ENCODE assay signal across 32 cellular contexts in the genomic region with DNA sequence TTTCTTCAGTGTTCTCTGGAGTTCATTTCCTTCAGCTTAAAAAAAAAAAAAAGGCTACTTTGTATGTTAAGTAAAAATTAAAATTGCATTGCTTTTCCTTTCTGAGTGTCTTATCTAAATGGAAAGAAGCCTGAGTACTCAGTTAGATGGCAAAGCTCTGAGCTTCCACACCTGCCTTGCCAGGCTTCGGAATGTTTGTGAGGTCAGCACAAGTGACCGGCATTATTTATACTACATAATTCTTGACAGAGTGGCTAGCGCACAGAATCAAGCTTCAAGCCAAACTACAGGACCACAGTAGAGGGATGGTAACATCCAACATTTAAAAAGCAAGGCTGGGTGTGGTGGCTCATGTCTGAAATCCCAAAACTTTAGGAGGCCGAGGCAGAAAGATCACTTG. TPM values are rescaled to one million over a fixed set of nuclear protein-coding genes. Genes with fewer than 3 reads are reported as not detected.
DNase-seq lines count a peak whose midpoint lies in the region; ATAC-seq, FAIRE-seq and TF ChIP-seq lines count a peak whose summit lies in the region.
"Had no signal": no experiment of that assay in that cellular context is flagged by ENCODE, and none has a peak within 500 bp of the region (broad histone marks: within the 10 kb centered on the region; RNA-seq: fewer than 3 reads in every experiment).

No MANE protein-coding gene starts in this region.

- no peak for DNase-seq in activated T-cell treated with anti-CD3 and anti-CD28 coated beads, Interleukin-2, amount 50 U/mL, for 72 hours
- DNase-seq in activated T-cell treated with anti-CD3 and anti-CD28 coated beads, Interleukin-2, amount 50 U/mL, for 48 hours, result no peak
- DNase-seq in GM12892 (ENCODE audit: insufficient read length), result no peak
- DNase-seq in central memory CD8-positive, alpha-beta T cell (ENCODE audit: low spot score in 2 of 2), result no peak
- DNase-seq in natural killer cell treated with Interleukin-12 subunit alpha and Interleukin-12 subunit beta and Interleukin-15 and Interleukin-18, amount 100 ng/mL, for 72 hours (ENCODE audit: low spot score), result no peak
- DNase-seq in MV-4-11 (lab: John Stamatoyannopoulos, UW), result no peak
- no peak for DNase-seq in globus pallidus (ENCODE audit: low spot score)
- DNase-seq in NCI-H345 (lab: John Stamatoyannopoulos, UW), result no peak
- DNase-seq: ACHN; activated naive CD4-positive, alpha-beta T cell treated with anti-CD3 and anti-CD28 coated beads for 36 hours; anterior cingulate cortex; BE2C; Caco-2; DMS79 treated with DMSO at 0.1 percent for 48 hours; effector memory CD8-positive, alpha-beta T cell; foreskin fibroblast; GF-D8; heart right ventricle; kidney glomerular epithelial cell; mammary epithelial cell; NCI-H1092 treated with DMSO at 0.1 percent for 48 hours; NCI-H187 treated with DMSO at 0.1 percent for 48 hours; NCI-H2171 treated with DMSO at 0.1 percent for 48 hours; NCI-H526; occipital lobe; SIG-M5; T-helper 1 cell had no signal

- no peak for TF ChIP-seq POLR2A in GM12892 (IDR thresholded peaks at IDR 0.05; ENCODE audit: low read depth, low read length)

- H3K27me3 Mint-ChIP-seq in activated T-cell treated with anti-CD3 and anti-CD28 coated beads, Interleukin-2, amount 50 U/mL, for 72 hours (ENCODE audit: low read depth), result no peaks in the 10 kb centered on the region
- no peaks in the 10 kb centered on the region for H3K27me3 Mint-ChIP-seq in central memory CD8-positive, alpha-beta T cell
- H3K27me3 Mint-ChIP-seq in natural killer cell treated with Interleukin-12 subunit alpha and Interleukin-12 subunit beta and Interleukin-15 and Interleukin-18, amount 100 ng/mL, for 72 hours, result no peaks in the 10 kb centered on the region
- H3K27me3 Mint-ChIP-seq: effector memory CD8-positive, alpha-beta T cell; type B pancreatic cell had no signal

- H3K36me3 Mint-ChIP-seq in activated T-cell treated with anti-CD3 and anti-CD28 coated beads, Interleukin-2, amount 50 U/mL, for 72 hours (ENCODE audit: insufficient read depth in 2 of 2), result peaks cover 3 to 4% of the 10 kb centered on the region in 2 donors
- peaks cover 11% of the 10 kb centered on the region for H3K36me3 Mint-ChIP-seq in central memory CD8-positive, alpha-beta T cell (ENCODE audit: insufficient read depth)
- peaks cover 12% of the 10 kb centered on the region for H3K36me3 Mint-ChIP-seq in natural killer cell treated with Interleukin-12 subunit alpha and Interleukin-12 subunit beta and Interleukin-15 and Interleukin-18, amount 100 ng/mL, for 72 hours

- no peaks in the 10 kb centered on the region for H3K9me3 Mint-ChIP-seq in activated T-cell treated with anti-CD3 and anti-CD28 coated beads, Interleukin-2, amount 50 U/mL, for 72 hours
- H3K9me3 Mint-ChIP-seq in central memory CD8-positive, alpha-beta T cell, result no peaks in the 10 kb centered on the region
- no peaks in the 10 kb centered on the region for H3K9me3 Mint-ChIP-seq in natural killer cell treated with Interleukin-12 subunit alpha and Interleukin-12 subunit beta and Interleukin-15 and Interleukin-18, amount 100 ng/mL, for 72 hours
- H3K9me3 Mint-ChIP-seq: effector memory CD8-positive, alpha-beta T cell; type B pancreatic cell had no signal

- no peak overlapping the region for H3K4me3 Mint-ChIP-seq in activated T-cell treated with anti-CD3 and anti-CD28 coated beads, Interleukin-2, amount 50 U/mL, for 72 hours
- H3K4me3 Mint-ChIP-seq in central memory CD8-positive, alpha-beta T cell, result peak overlapping the region; percentile 16
- H3K4me3 Mint-ChIP-seq in natural killer cell treated with Interleukin-12 subunit alpha and Interleukin-12 subunit beta and Interleukin-15 and Interleukin-18, amount 100 ng/mL, for 72 hours, result no peak overlapping the region
- H3K4me3 Mint-ChIP-seq: activated naive CD4-positive, alpha-beta T cell treated with anti-CD3 and anti-CD28 coated beads for 36 hours; type B pancreatic cell had no signal

- peaks cover 88% of the 10 kb centered on the region for H3K4me1 Mint-ChIP-seq in activated T-cell treated with anti-CD3 and anti-CD28 coated beads, Interleukin-2, amount 50 U/mL, for 72 hours (ENCODE audit: low read depth)
- peaks cover 77% of the 10 kb centered on the region for H3K4me1 Mint-ChIP-seq in central memory CD8-positive, alpha-beta T cell
- peaks cover 57 to 74% of the 10 kb centered on the region in 2 donors for H3K4me1 Mint-ChIP-seq in natural killer cell treated with Interleukin-12 subunit alpha and Interleukin-12 subunit beta and Interleukin-15 and Interleukin-18, amount 100 ng/mL, for 72 hours (ENCODE audit: low read depth in 2 of 2)

- peak; percentile 14 for FAIRE-seq in GM12892 (lab: Jason Lieb, UNC)
- FAIRE-seq: bronchial epithelial cell, GM19239 had no signal

- peak overlapping the region; percentile 75 for H3K27ac Mint-ChIP-seq in activated T-cell treated with anti-CD3 and anti-CD28 coated beads, Interleukin-2, amount 50 U/mL, for 72 hours
- H3K27ac Mint-ChIP-seq in central memory CD8-positive, alpha-beta T cell (ENCODE audit: low read depth), result peak overlapping the region; percentile 49
- peak overlapping the region; percentile 30 to 58 for H3K27ac Mint-ChIP-seq in natural killer cell treated with Interleukin-12 subunit alpha and Interleukin-12 subunit beta and Interleukin-15 and Interleukin-18, amount 100 ng/mL, for 72 hours
- H3K27ac Mint-ChIP-seq: activated naive CD4-positive, alpha-beta T cell treated with anti-CD3 and anti-CD28 coated beads for 36 hours; type B pancreatic cell had no signal

- ATAC-seq in activated T-cell treated with anti-CD3 and anti-CD28 coated beads, Interleukin-2, amount 50 U/mL, for 72 hours (replicated peaks in 1 of 2), result no peak
- no peak for ATAC-seq in central memory CD8-positive, alpha-beta T cell (replicated peaks; ENCODE audit: extremely low read depth, poor library complexity, severe bottlenecking)
- ATAC-seq in natural killer cell treated with Interleukin-12 subunit alpha and Interleukin-12 subunit beta and Interleukin-15 and Interleukin-18, amount 100 ng/mL, for 72 hours, result no peak
- ATAC-seq: effector memory CD8-positive, alpha-beta T cell; esophagus mucosa; Panc1 had no signal

RNA-seq across cellular contexts. Expression of a gene that starts 17.3 kb away (rescaled TPM):
- 100 to 1,000 TPM; 104 to 138 TPM for total RNA-seq in activated T-cell treated with anti-CD3 and anti-CD28 coated beads, Interleukin-2, amount 50 U/mL, for 72 hours
- polyA plus RNA-seq in GM12892 (2012; ENCODE audit: missing spikeins), result 66.0 TPM
- total RNA-seq in natural killer cell treated with Interleukin-12 subunit alpha and Interleukin-12 subunit beta and Interleukin-15 and Interleukin-18, amount 100 ng/mL, for 72 hours, result 100 to 1,000 TPM; 149 to 152 TPM
